In the genomic region with DNA sequence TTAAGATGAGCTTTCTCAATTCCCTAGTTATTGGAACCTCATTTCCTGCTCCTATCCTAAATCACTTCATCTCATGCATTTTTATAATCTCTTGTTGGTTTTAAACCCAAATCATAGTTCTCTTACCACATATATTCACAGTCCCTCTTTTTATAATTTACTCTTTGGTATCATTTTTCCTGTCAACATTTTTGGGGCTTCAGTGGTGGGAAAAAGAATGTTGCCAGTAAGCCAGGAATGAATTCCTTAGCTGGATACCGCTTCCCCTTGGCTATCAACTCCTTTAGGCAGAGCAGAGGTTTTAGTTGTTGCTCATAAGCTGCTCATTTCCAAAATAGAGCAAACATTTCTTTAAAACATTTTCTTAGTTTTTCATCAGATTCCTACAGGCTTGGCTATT, we compare ENCODE assay signal across 17 cellular contexts.
DNase-seq lines count a peak whose midpoint lies in the region; ATAC-seq and TF ChIP-seq lines count a peak whose summit lies in the region.
"Had no signal": no experiment of that assay in that cellular context is flagged by ENCODE, and none has a peak within 500 bp of the region (broad histone marks: within the 10 kb centered on the region; RNA-seq: fewer than 3 reads in every experiment).

No MANE protein-coding gene starts in this region.

- peaks cover 16% of the 10 kb centered on the region for H3K36me3 Mint-ChIP-seq in Caco-2 (ENCODE audit: insufficient read depth, unreplicated experiment)

- no peaks in the 10 kb centered on the region for H3F3A ChIP-seq in PC-3 (ENCODE audit: low read length, unreplicated experiment)

- no peak for ATAC-seq in PC-3
- ATAC-seq: GM23338, left lung, Right ventricle myocardium inferior had no signal

- H3K4me1 Mint-ChIP-seq in Caco-2 (ENCODE audit: low read depth, unreplicated experiment) = no peaks in the 10 kb centered on the region

- in situ Hi-C loops in astrocyte of the spinal cord (cut with HindIII; ENCODE audit: low sequenced_read_pairs) = no loop called here

- no peaks in the 10 kb centered on the region for H3K27me3 Mint-ChIP-seq in Caco-2 (ENCODE audit: insufficient read depth, unreplicated experiment)
- H3K27me3 Mint-ChIP-seq: activated CD4-positive, alpha-beta T cell treated with anti-CD3 and anti-CD28 coated beads, Interleukin-2, amount 10 ng/mL, durations not matched to agents 24 days and 14 days had no signal

- intact Hi-C loops in Caco-2 (cut with micrococcal nuclease; ENCODE audit: unreplicated experiment) (no loop called here), PC-3 (cut with micrococcal nuclease) (no loop called here)

- no peak overlapping the region for H3K4me2 ChIP-seq in PC-3 (ENCODE audit: low read length)
- H3K4me2 ChIP-seq: GM23338 had no signal

- no peak overlapping the region for H3K9ac ChIP-seq in PC-3 (ENCODE audit: low read length)

- DNase-seq in AG08396 (ENCODE audit: low spot score) (peak; percentile 75), HS-27A (ENCODE audit: low read depth) (peak; percentile 78), astrocyte of the spinal cord (ENCODE audit: low read depth, low spot score) (peak; percentile 84), iris pigment epithelial cell (ENCODE audit: low read depth) (peak; percentile 87), cerebellar cortex (ENCODE audit: low spot score) (no peak), Caco-2 (no peak), activated gamma-delta T cell treated with Interleukin-2 at 50 U/mL for 16 hours (no peak), PC-3 (no peak)
- DNase-seq: activated CD4-positive, alpha-beta T cell treated with anti-CD3 and anti-CD28 coated beads, Interleukin-2, amount 10 ng/mL, durations not matched to agents 24 days and 14 days; dermis blood vessel endothelial cell; head of caudate nucleus; Karpas-422; left lung; NCI-H526 treated with DMSO at 0.1 percent for 48 hours had no signal

- CTCF ChIA-PET in Caco-2 (lab: Charles Lee) = no interaction called here
- CTCF ChIA-PET in PC-3 (lab: Charles Lee) = no interaction called here

- no TSS peak for BruUV-seq in Caco-2 (replicated peaks; lab: Mats Ljungman, UMichigan)
- no TSS peak for BruUV-seq in PC-3 (replicated peaks; lab: Mats Ljungman, UMichigan)

- H3K4me3 Mint-ChIP-seq in Caco-2 (ENCODE audit: unreplicated experiment) = no peak overlapping the region
- H3K4me3 Mint-ChIP-seq: activated CD4-positive, alpha-beta T cell treated with anti-CD3 and anti-CD28 coated beads, Interleukin-2, amount 10 ng/mL, durations not matched to agents 24 days and 14 days; brain; GM23338 had no signal

- H3K4me3 ChIP-seq in astrocyte of the spinal cord (ENCODE audit: low read depth, low read length) (no peak overlapping the region), Caco-2 (ENCODE audit: low read depth, low read length) (no peak overlapping the region), PC-3 (ENCODE audit: low read length) (no peak overlapping the region)
- H3K4me3 ChIP-seq: GM23338, left lung had no signal

- H3K9me2 ChIP-seq in PC-3 (replicated peaks; ENCODE audit: low read length) = no peaks in the 10 kb centered on the region

- no peaks in the 10 kb centered on the region for H3K9me3 Mint-ChIP-seq in Caco-2 (ENCODE audit: unreplicated experiment)
- H3K9me3 Mint-ChIP-seq: brain, GM23338 had no signal

- H3K9me3 ChIP-seq in Caco-2 = no peaks in the 10 kb centered on the region
- H3K9me3 ChIP-seq in PC-3 (ENCODE audit: low read length) = no peaks in the 10 kb centered on the region
- H3K9me3 ChIP-seq: left lung had no signal

- POLR2A ChIA-PET in Caco-2 (lab: Charles Lee) = no interaction called here
- POLR2A ChIA-PET in PC-3 (lab: Charles Lee; ENCODE audit: unreplicated experiment) = interaction anchor here (0.7 kb wide), 1 partner anchor 318 kb away, joined by 4 read pairs; the partner anchor contains the start of gene SHC4

- no peak overlapping the region for H3K27ac ChIP-seq in PC-3 (ENCODE audit: low read length)
- H3K27ac ChIP-seq: left lung had no signal

- H3K27ac Mint-ChIP-seq in Caco-2 (ENCODE audit: unreplicated experiment) = no peak overlapping the region
- H3K27ac Mint-ChIP-seq: activated CD4-positive, alpha-beta T cell treated with anti-CD3 and anti-CD28 coated beads, Interleukin-2, amount 10 ng/mL, durations not matched to agents 24 days and 14 days; GM23338 had no signal

- H2AFZ ChIP-seq in PC-3 (ENCODE audit: low read length) = no peak overlapping the region
- H2AFZ ChIP-seq: GM23338 had no signal

- no peaks in the 10 kb centered on the region for H3K79me2 ChIP-seq in PC-3 (ENCODE audit: low read length)

- no peaks in the 10 kb centered on the region for H4K20me1 ChIP-seq in PC-3 (ENCODE audit: low read length)

- no peaks in the 10 kb centered on the region for H3K4me1 ChIP-seq in Caco-2
- H3K4me1 ChIP-seq in PC-3 (ENCODE audit: insufficient read depth, low read length) = peaks cover 10% of the 10 kb centered on the region; the same call in 1 of the 2 replicates
- H3K4me1 ChIP-seq: left lung had no signal

- no peaks in the 10 kb centered on the region; the same call in 1 of the 2 replicates for H3K36me3 ChIP-seq in Caco-2 (ENCODE audit: control insufficient read depth, insufficient read depth, low read length)
- no peaks in the 10 kb centered on the region for H3K36me3 ChIP-seq in PC-3 (ENCODE audit: low read depth, low read length)

- H3K27me3 ChIP-seq in Caco-2 (replicated peaks; ENCODE audit: control insufficient read depth, insufficient read depth, low read length) (no peaks in the 10 kb centered on the region), PC-3 (ENCODE audit: low read length) (no peaks in the 10 kb centered on the region)
- H3K27me3 ChIP-seq: left lung had no signal

- TF ChIP-seq CTCF in astrocyte of the spinal cord (IDR thresholded peaks at IDR 0.05; ENCODE audit: low read depth, low read length) = no peak
- no peak for TF ChIP-seq CTCF in Caco-2 (IDR thresholded peaks at IDR 0.05; ENCODE audit: insufficient read depth in 1 of 2, low read depth in 1 of 2, low read length in 1 of 2, severe bottlenecking in 1 of 2, unreplicated experiment in 1 of 2)
- TF ChIP-seq CTCF in PC-3 (conservative IDR thresholded peaks at IDR 0.05; ENCODE audit: low read depth, low read length) = no peak

Comparison
In these comparisons a context has a peak if more than half of its experiments do, and no peak if none do; other contexts are left out.
1. DNase-seq: peak in AG08396 (single experiment), HS-27A (single experiment), astrocyte of the spinal cord (single experiment) and iris pigment epithelial cell (single experiment); none in cerebellar cortex (single experiment), Caco-2 (0 of 2), activated gamma-delta T cell treated with Interleukin-2 at 50 U/mL for 16 hours (single experiment) and PC-3 (single experiment).